ENCODE assay signal across 22 cellular contexts in genomic region chr2:41913921-41914609, GRCh38.
DNase-seq lines count a peak whose midpoint lies in the region; ATAC-seq and TF ChIP-seq lines count a peak whose summit lies in the region.
"Had no signal": no experiment of that assay in that cellular context is flagged by ENCODE, and none has a peak within 500 bp of the region (broad histone marks: within the 10 kb centered on the region; RNA-seq: fewer than 3 reads in every experiment).

No MANE protein-coding gene starts in this region.

- peak overlapping the region in 2 of 3 experiments; percentile 9 to 17 for H3K27ac Mint-ChIP-seq in nephron
- H3K27ac Mint-ChIP-seq in nephron progenitor cell: no peak overlapping the region
- H3K27ac Mint-ChIP-seq: CD4-positive, alpha-beta T cell had no signal

- no peaks in the 10 kb centered on the region for H3K27me3 ChIP-seq in right atrium auricular region
- no peaks in the 10 kb centered on the region for H3K27me3 ChIP-seq in subcutaneous abdominal adipose tissue (ENCODE audit: control insufficient read depth in 5 of 5, insufficient read depth in 4 of 5, low read length in 5 of 5)
- H3K27me3 ChIP-seq: BLaER1, MG63 had no signal

- peak overlapping the region in 3 of 5 donors; percentile 21 to 71 (median 65) for H3K9ac ChIP-seq in subcutaneous abdominal adipose tissue (ENCODE audit: low read length in 5 of 5)
- H3K9ac ChIP-seq: BLaER1 had no signal

- H3K27ac ChIP-seq in right atrium auricular region (peak overlapping the region in 1 of 2 donors; percentile 63), subcutaneous abdominal adipose tissue (ENCODE audit: low read depth, low read length) (peak overlapping the region; percentile 88)
- H3K27ac ChIP-seq: 22Rv1, BLaER1 had no signal

- DNase-seq in Right ventricle myocardium inferior (ENCODE audit: missing footprints) (no peak), right atrium auricular region (ENCODE audit: low spot score) (no peak), left ventricle myocardium superior (no peak), COLO668 (lab: John Stamatoyannopoulos, UW; ENCODE audit: unreplicated experiment) (no peak), nephron progenitor cell (no peak)
- DNase-seq: ACHN; CD4-positive, alpha-beta T cell; DMS153; MG63; NCI-H1417; NCI-H1694 treated with DMSO at 0.1 percent for 48 hours; NCI-H2081 treated with DMSO at 0.1 percent for 48 hours; NCI-H2171 treated with DMSO at 0.1 percent for 48 hours; NCI-H446; NCI-H526 treated with DMSO at 0.1 percent for 48 hours; SHP77 had no signal

- no peaks in the 10 kb centered on the region for H3K4me1 ChIP-seq in right atrium auricular region
- peaks cover 5 to 37% (median 20%) of the 10 kb centered on the region in 5 donors for H3K4me1 ChIP-seq in subcutaneous abdominal adipose tissue (ENCODE audit: control insufficient read depth in 5 of 5, insufficient read depth in 5 of 5, low read length in 5 of 5)

- ATAC-seq in Right ventricle myocardium inferior: peak; percentile 54
- ATAC-seq in left ventricle myocardium superior: peak; percentile 33
- ATAC-seq in HG03354 (IDR thresholded peaks at IDR 0.05; ENCODE audit: poor library complexity, severe bottlenecking, unreplicated experiment): no peak
- ATAC-seq: K562 had no signal

- intact Hi-C loops in Right ventricle myocardium inferior (cut with DNase I): no loop called here
- intact Hi-C loops in left ventricle myocardium superior (cut with micrococcal nuclease): no loop called here

- H3K27me3 Mint-ChIP-seq in nephron (ENCODE audit: low read depth) (peaks cover 8% of the 10 kb centered on the region), nephron progenitor cell (ENCODE audit: low read depth, poor library complexity) (peaks cover 98% of the 10 kb centered on the region)

- peaks cover 4% of the 10 kb centered on the region for H3K36me3 Mint-ChIP-seq in nephron (ENCODE audit: low read depth)
- H3K36me3 Mint-ChIP-seq in nephron progenitor cell (ENCODE audit: low read depth): no peaks in the 10 kb centered on the region

- H3K4me3 Mint-ChIP-seq in nephron (no peak overlapping the region), nephron progenitor cell (no peak overlapping the region)
- H3K4me3 Mint-ChIP-seq: CD4-positive, alpha-beta T cell had no signal

- H3K9me3 ChIP-seq in right atrium auricular region (no peaks in the 10 kb centered on the region), subcutaneous abdominal adipose tissue (ENCODE audit: control insufficient read depth in 5 of 5, low read length in 5 of 5) (peaks cover 0 to 5% (median 0%) of the 10 kb centered on the region in 5 donors)

- H3K9me3 Mint-ChIP-seq in nephron: no peaks in the 10 kb centered on the region
- H3K9me3 Mint-ChIP-seq in nephron progenitor cell: peaks cover 4% of the 10 kb centered on the region
- H3K9me3 Mint-ChIP-seq: CD4-positive, alpha-beta T cell had no signal

- H3K36me3 ChIP-seq in right atrium auricular region (no peaks in the 10 kb centered on the region), subcutaneous abdominal adipose tissue (ENCODE audit: control insufficient read depth in 5 of 5, insufficient read depth in 5 of 5, low read length in 5 of 5) (no peaks in the 10 kb centered on the region)
- H3K36me3 ChIP-seq: BLaER1, MG63 had no signal

- H3K4me3 ChIP-seq in right atrium auricular region (no peak overlapping the region), subcutaneous abdominal adipose tissue (ENCODE audit: low read depth in 1 of 5, low read length in 5 of 5) (no peak overlapping the region)
- H3K4me3 ChIP-seq: BLaER1, K562, MG63 had no signal

- H3K4me1 Mint-ChIP-seq in nephron (peaks cover 48% of the 10 kb centered on the region), nephron progenitor cell (peaks cover 6% of the 10 kb centered on the region)

- TF ChIP-seq CTCF in right atrium auricular region (IDR thresholded peaks at IDR 0.05) (no peak), nephron (IDR thresholded peaks at IDR 0.05; ENCODE audit: unreplicated experiment in 3 of 3) (no peak), nephron progenitor cell (IDR thresholded peaks at IDR 0.05) (no peak)
